In genomic region chr20:36065427-36065998, GRCh38 we compare ENCODE assay signal across 8 cellular contexts.
A peak's percentile ranks its signal among the peaks of the same experiment; 100 is the strongest.
DNase-seq lines count a peak whose midpoint lies in the region; ATAC-seq and TF ChIP-seq lines count a peak whose summit lies in the region.

No MANE protein-coding gene starts in this region.

- ATAC-seq in heart left ventricle (no peak), Right ventricle myocardium inferior (no peak), HG03469 (IDR thresholded peaks at IDR 0.05; ENCODE audit: unreplicated experiment) (no peak)

- TF ChIP-seq CTCF in heart left ventricle (IDR thresholded peaks at IDR 0.05) (no peak), choroid plexus epithelial cell (conservative IDR thresholded peaks at IDR 0.05; ENCODE audit: low read depth, low read length) (no peak), uterus (IDR thresholded peaks at IDR 0.05) (no peak)

- intact Hi-C loops in heart left ventricle (cut with DNase I) (loop anchor here in 1 of 10 donors (2.0 kb wide), 1 partner anchor 15 kb away; no protein-coding TSS in a partner anchor), Right ventricle myocardium inferior (cut with DNase I) (no loop called here), uterus (cut with DNase I; ENCODE audit: low total_unique reads) (no loop called here)

- DNase-seq in heart left ventricle = no peak
- DNase-seq in Right ventricle myocardium inferior (ENCODE audit: missing footprints) = no peak
- no peak for DNase-seq in choroid plexus epithelial cell (ENCODE audit: low read depth)
- DNase-seq in uterus = no peak
- DNase-seq in T1000 (lab: John Stamatoyannopoulos, UW) = no peak
- no peak for DNase-seq in UCSD-AML1 (lab: John Stamatoyannopoulos, UW; ENCODE audit: unreplicated experiment)

- H3K9ac ChIP-seq in mucosa of rectum (ENCODE audit: low read depth in 1 of 2, low read length in 2 of 2) = peak overlapping the region; percentile 63 to 87

- WGBS in heart left ventricle, 4 donors = 61 to 79% (median 70%) methylated on average over 13 to 24 of the region's 24 CpGs

- H3K27ac ChIP-seq in heart left ventricle (peak overlapping the region in 11 of 12 donors; percentile 67 to 91 (median 83)), mucosa of rectum (ENCODE audit: low read depth in 2 of 2, low read length in 2 of 2) (peak overlapping the region; percentile 90 to 92), uterus (peak overlapping the region in 1 of 2 donors; percentile 67)

- H3K4me1 ChIP-seq in heart left ventricle (peaks cover 0 to 24% (median 11%) of the 10 kb centered on the region in 12 donors), mucosa of rectum (ENCODE audit: control insufficient read depth in 2 of 2, insufficient read depth in 2 of 2, low read length in 2 of 2) (peaks cover 2 to 17% of the 10 kb centered on the region in 2 donors), uterus (no peaks in the 10 kb centered on the region)

- H3K27me3 ChIP-seq in heart left ventricle = no peaks in the 10 kb centered on the region
- H3K27me3 ChIP-seq in mucosa of rectum (ENCODE audit: control insufficient read depth in 2 of 2, insufficient read depth in 2 of 2, low read length in 2 of 2) = no peaks in the 10 kb centered on the region
- no peaks in the 10 kb centered on the region for H3K27me3 ChIP-seq in uterus

- peak overlapping the region; percentile 44 to 83 (median 65) for H3K4me3 ChIP-seq in heart left ventricle
- H3K4me3 ChIP-seq in choroid plexus epithelial cell (ENCODE audit: low read depth, low read length) = peak overlapping the region; percentile 65
- H3K4me3 ChIP-seq in mucosa of rectum (ENCODE audit: low read length in 2 of 2) = peak overlapping the region; percentile 81 to 87
- H3K4me3 ChIP-seq in uterus = peak overlapping the region; percentile 49 to 58

- peaks cover 0 to 4% (median 0%) of the 10 kb centered on the region in 12 donors for H3K9me3 ChIP-seq in heart left ventricle
- H3K9me3 ChIP-seq in mucosa of rectum (ENCODE audit: control insufficient read depth in 2 of 2, low read length in 2 of 2) = no peaks in the 10 kb centered on the region
- no peaks in the 10 kb centered on the region for H3K9me3 ChIP-seq in uterus

- no peak for TF ChIP-seq POLR2A in heart left ventricle (IDR thresholded peaks at IDR 0.05)
- no peak for TF ChIP-seq POLR2A in uterus (IDR thresholded peaks at IDR 0.05)

- H3K36me3 ChIP-seq in heart left ventricle (no peaks in the 10 kb centered on the region), mucosa of rectum (ENCODE audit: control insufficient read depth in 2 of 2, insufficient read depth in 2 of 2, low read length in 2 of 2) (no peaks in the 10 kb centered on the region), uterus (no peaks in the 10 kb centered on the region)
